Comparison of ENCODE assay signal across 2 cellular contexts in the genomic region with DNA sequence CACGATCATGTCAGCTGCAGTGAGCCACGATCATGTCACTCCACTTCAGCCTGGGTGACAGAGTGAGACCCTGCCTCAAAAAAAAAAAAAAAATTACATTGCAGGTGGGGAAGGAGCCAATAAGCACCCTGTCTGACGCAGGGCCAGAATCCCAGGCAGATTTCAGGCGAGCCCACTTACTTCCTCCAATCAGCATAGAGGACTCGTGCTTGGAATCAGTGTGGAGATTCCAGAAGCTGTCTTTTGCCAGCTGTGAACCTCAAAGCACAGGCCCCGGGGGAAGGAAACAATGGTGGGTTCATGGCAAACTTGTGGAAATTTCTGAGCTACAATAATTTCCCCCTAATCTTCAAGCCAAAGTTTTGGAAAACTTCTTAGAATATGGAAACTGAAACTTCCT.
TF ChIP-seq lines count a peak whose summit lies in the region.

No MANE protein-coding gene starts in this region.

TF ChIP-seq in GM23338, 12 proteins besides CTCF, POLR2A, EP300 and RAD21 (continues in another document):
- no peak for TF ChIP-seq ETS1 (IDR thresholded peaks at IDR 0.05)
- TF ChIP-seq NANOG (IDR thresholded peaks at IDR 0.05; ENCODE audit: borderline replicate concordance), result no peak
- TF ChIP-seq POLR2AphosphoS5 (IDR thresholded peaks at IDR 0.05; ENCODE audit: low read depth), result no peak
- no peak for TF ChIP-seq ZNF462 (CRISPR knock-in tag; IDR thresholded peaks at IDR 0.05)
- TF ChIP-seq EZH2 (IDR thresholded peaks at IDR 0.05; ENCODE audit: low read depth, unreplicated experiment), result no peak
- no peak for TF ChIP-seq ZNF114 (CRISPR knock-in tag; IDR thresholded peaks at IDR 0.05)
- TF ChIP-seq REST (IDR thresholded peaks at IDR 0.05; ENCODE audit: unreplicated experiment), result no peak
- no peak for TF ChIP-seq ZNF331 (CRISPR knock-in tag; IDR thresholded peaks at IDR 0.05; ENCODE audit: low read depth)
- TF ChIP-seq JUNB (IDR thresholded peaks at IDR 0.05; ENCODE audit: unreplicated experiment), result no peak
- no peak for TF ChIP-seq CREB1 (CRISPR knock-in tag; IDR thresholded peaks at IDR 0.05; ENCODE audit: low read depth)

TF ChIP-seq in H1, 55 proteins besides CTCF, POLR2A, EP300 and RAD21:
- TF ChIP-seq TAF1 (IDR thresholded peaks at IDR 0.05; ENCODE audit: low read depth, low read length), result no peak
- no peak for TF ChIP-seq HDAC2 (IDR thresholded peaks at IDR 0.05; ENCODE audit: borderline replicate concordance in 1 of 2, low read depth in 2 of 2, low read length in 2 of 2)
- no peak for TF ChIP-seq CBX5 (IDR thresholded peaks at IDR 0.05; ENCODE audit: low read depth, low read length)
